In the genomic region with DNA sequence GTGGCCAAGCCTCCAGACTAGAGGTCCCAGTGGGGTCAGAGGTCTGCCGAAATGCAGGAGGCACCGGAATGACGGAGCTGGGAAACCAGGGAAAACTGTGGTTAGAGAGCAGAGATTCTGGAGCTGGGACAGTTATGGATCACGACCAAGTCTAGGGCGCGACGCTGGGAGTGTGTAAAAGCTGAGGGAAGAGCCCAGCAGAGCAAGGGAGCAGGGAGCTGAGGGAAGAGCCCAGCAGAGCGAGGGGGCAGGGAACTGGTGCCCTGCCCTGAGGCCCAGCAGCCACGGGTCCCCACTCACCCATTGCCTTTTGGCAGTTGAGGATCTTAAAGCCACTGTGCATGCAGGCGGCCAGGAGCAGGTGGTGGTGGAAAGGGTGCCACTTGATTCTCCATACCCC, we compare ENCODE assay signal across 1 cellular context.
TF ChIP-seq lines count a peak whose summit lies in the region.

No MANE protein-coding gene starts in this region.

TF ChIP-seq in HEK293, 187 proteins besides CTCF, POLR2A, EP300 and RAD21:
- TF ChIP-seq ZFP3 (tag by site-specific recombination; IDR thresholded peaks at IDR 0.05; ENCODE audit: low read depth), result no peak
- peak; percentile 89 for TF ChIP-seq ZNF341 (tag by site-specific recombination; IDR thresholded peaks at IDR 0.05; ENCODE audit: low read depth)
- TF ChIP-seq ZNF366 (tag by site-specific recombination; conservative IDR thresholded peaks at IDR 0.05), result no peak
- TF ChIP-seq RBAK (tag by site-specific recombination; IDR thresholded peaks at IDR 0.05), result no peak
- TF ChIP-seq PRDM1 (tag by site-specific recombination; IDR thresholded peaks at IDR 0.05), result no peak
